In genomic region chr1:85607126-85607912, GRCh38 we compare ENCODE assay signal across 9 cellular contexts. TPM values are rescaled to one million over a fixed set of nuclear protein-coding genes. Genes with fewer than 3 reads are reported as not detected.
DNase-seq lines count a peak whose midpoint lies in the region; ATAC-seq and TF ChIP-seq lines count a peak whose summit lies in the region.
"Had no signal": no experiment of that assay in that cellular context is flagged by ENCODE, and none has a peak within 500 bp of the region (broad histone marks: within the 10 kb centered on the region; RNA-seq: fewer than 3 reads in every experiment).

No MANE protein-coding gene starts in this region.

- ATAC-seq in foreskin keratinocyte (peak; percentile 86), GM21528 (IDR thresholded peaks at IDR 0.05; ENCODE audit: low FRiP score, unreplicated experiment) (no peak), HG03175 (IDR thresholded peaks at IDR 0.05; ENCODE audit: unreplicated experiment) (no peak), GM19463 (IDR thresholded peaks at IDR 0.05; ENCODE audit: unreplicated experiment) (no peak)

- H3K4me1 ChIP-seq in foreskin keratinocyte = peaks cover 35% of the 10 kb centered on the region

- intact Hi-C loops in lower leg skin (cut with DNase I; ENCODE audit: low total_unique reads) = no loop called here

- no peak for TF ChIP-seq POLR2A in lower leg skin (IDR thresholded peaks at IDR 0.05)

- peak; percentile 72 for DNase-seq in H7
- peak; percentile 96 for DNase-seq in SW480 (ENCODE audit: low spot score)
- DNase-seq in foreskin keratinocyte = peak; percentile 99 to 100
- DNase-seq in retinal pigment epithelial cell (ENCODE audit: low read depth) = peak; percentile 76
- no peak for DNase-seq in lower leg skin (ENCODE audit: low spot score in 2 of 2)
- DNase-seq: effector CD8-positive, alpha-beta T cell had no signal

- WGBS in lower leg skin, 2 donors = 79 to 84% methylated on average over 10 of the region's 10 CpGs

- no peak for TF ChIP-seq CTCF in foreskin keratinocyte (conservative IDR thresholded peaks at IDR 0.05)
- TF ChIP-seq CTCF in retinal pigment epithelial cell (conservative IDR thresholded peaks at IDR 0.05; ENCODE audit: low read depth, low read length) = no peak
- no peak for TF ChIP-seq CTCF in lower leg skin (IDR thresholded peaks at IDR 0.05)

- H3K27me3 ChIP-seq in H7 (ENCODE audit: control insufficient read depth, insufficient read depth, low read length) = no peaks in the 10 kb centered on the region; the same call in 1 of the 2 replicates
- H3K27me3 ChIP-seq in foreskin keratinocyte = no peaks in the 10 kb centered on the region

- H3K4me3 ChIP-seq in H7 (ENCODE audit: insufficient read depth, low read depth, low read length) = no peak overlapping the region
- no peak overlapping the region for H3K4me3 ChIP-seq in retinal pigment epithelial cell (ENCODE audit: low read length)
- no peak overlapping the region for H3K4me3 ChIP-seq in lower leg skin (ENCODE audit: low read depth, poor library complexity, severe bottlenecking)

- peak overlapping the region; percentile 14 for H3K27ac ChIP-seq in foreskin keratinocyte

- no peaks in the 10 kb centered on the region for H3K36me3 ChIP-seq in H7 (replicated peaks; ENCODE audit: control insufficient read depth, insufficient read depth, low read length)

RNA-seq across cellular contexts. Expression of gene CCN1, which starts 26.8 kb away (rescaled TPM):
- total RNA-seq in H7 (2014; rRNA removed; shearing (Covaris generic)) = 9.4 and 9.9 TPM in 2 replicates
- 162 and 169 TPM in 2 replicates for total RNA-seq in foreskin keratinocyte
- 223 and 246 TPM in 2 replicates for polyA plus RNA-seq in foreskin keratinocyte
- total RNA-seq in lower leg skin = 100 to 1,000 TPM in 2 of 4 donors, 10 to 100 TPM in 2; 47.1 to 174 (median 80.4) TPM

Comparison
In these comparisons a context has a peak if more than half of its experiments do, and no peak if none do; other contexts are left out.
1. DNase-seq: peak in H7 (single experiment), SW480 (single experiment), foreskin keratinocyte (2 of 2) and retinal pigment epithelial cell (single experiment); none in lower leg skin (0 of 2).